12 cellular contexts compared by ENCODE assay signal in the genomic region with DNA sequence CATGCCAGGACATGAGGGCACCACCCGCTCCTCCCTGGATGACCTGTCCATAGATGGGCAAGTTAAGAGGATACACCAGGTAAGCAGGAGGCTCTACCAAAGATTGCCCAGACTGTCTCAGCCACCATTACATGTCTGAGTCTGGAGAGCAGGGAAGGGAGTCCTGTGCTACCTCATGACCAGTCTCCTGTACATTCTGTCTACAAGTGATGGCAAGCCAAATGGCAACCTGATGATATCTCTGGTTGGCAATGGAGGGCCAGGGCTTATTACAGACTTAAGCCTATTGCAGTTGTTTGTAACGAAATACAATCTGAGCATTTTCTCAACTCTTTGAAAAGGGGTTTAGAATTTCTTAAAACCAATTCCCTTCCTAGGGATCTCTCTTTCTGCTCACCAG. TPM values are rescaled to one million over a fixed set of nuclear protein-coding genes. Genes with fewer than 3 reads are reported as not detected.
"Had no signal": no experiment of that assay in that cellular context is flagged by ENCODE, and none has a peak within 500 bp of the region (broad histone marks: within the 10 kb centered on the region; RNA-seq: fewer than 3 reads in every experiment).

No MANE protein-coding gene starts in this region.

- DNase-seq: GM23248, GOT3, H7, HFFc6, KG1 had no signal

- H3K4me3 ChIP-seq: GM23248, HAP-1, K562 had no signal

- ATAC-seq: HCT116, HepG2, K562 had no signal

- H3K4me1 ChIP-seq: HAP-1 had no signal

- FAIRE-seq: HepG2, K562 had no signal

- H2AFZ ChIP-seq: GM23248 had no signal

- H3K36me3 ChIP-seq: HAP-1 had no signal

- H3K9ac ChIP-seq: GM23248 had no signal

- H3K27ac ChIP-seq: GM23248, HL-60 had no signal

- H3K9me3 ChIP-seq: HAP-1 had no signal

RNA-seq across cellular contexts. Expression of gene DNASE1L3, which starts 58.6 kb away (rescaled TPM):
- total RNA-seq: GM23248, H4, H7, HFFc6, HT1080, K562 had no signal
- polyA plus RNA-seq: GM23248 had no signal
